In the genomic region with DNA sequence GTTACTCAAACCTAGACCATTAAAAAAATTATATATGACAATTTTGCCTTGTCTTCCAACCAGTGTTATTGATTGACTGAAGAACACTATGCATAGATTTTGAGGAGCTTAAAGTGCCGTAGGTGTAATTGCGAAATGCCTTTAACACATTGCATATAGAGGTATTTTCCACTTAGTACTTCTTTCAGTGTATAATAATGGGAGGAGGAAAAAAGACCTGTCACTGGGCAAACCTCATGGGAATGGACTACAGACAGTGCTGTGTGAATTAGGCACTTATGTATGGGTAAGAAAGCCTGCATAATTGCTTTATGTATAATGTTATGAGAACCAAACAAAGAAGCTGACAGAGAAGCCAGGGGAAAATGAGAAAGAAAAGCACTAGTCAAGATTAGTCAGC, we compare ENCODE assay signal across 26 cellular contexts. TPM values are rescaled to one million over a fixed set of nuclear protein-coding genes. Genes with fewer than 3 reads are reported as not detected.
DNase-seq lines count a peak whose midpoint lies in the region; ATAC-seq and TF ChIP-seq lines count a peak whose summit lies in the region.
"Had no signal": no experiment of that assay in that cellular context is flagged by ENCODE, and none has a peak within 500 bp of the region (broad histone marks: within the 10 kb centered on the region; RNA-seq: fewer than 3 reads in every experiment).

No MANE protein-coding gene starts in this region.

- no peak for TF ChIP-seq RAD21 in Ishikawa (IDR thresholded peaks at IDR 0.05; ENCODE audit: low read depth)

- peaks cover 32% of the 10 kb centered on the region for H3K27me3 Mint-ChIP-seq in T-helper 17 cell

- peak; percentile 26 to 51 for DNase-seq in NCI-H2081 (lab: John Stamatoyannopoulos, UW)
- no peak for DNase-seq in NCI-H2081 treated with DMSO at 0.1 percent for 48 hours (lab: John Stamatoyannopoulos, UW)
- DNase-seq in NCI-H2107 treated with DMSO at 0.1 percent for 48 hours (lab: John Stamatoyannopoulos, UW; ENCODE audit: unreplicated experiment) = peak; percentile 97
- DNase-seq in epithelial cell of esophagus (ENCODE audit: low read depth) = peak; percentile 58
- DNase-seq in hippocampal formation (lab: John Stamatoyannopoulos, UW) = no peak
- DNase-seq in T-helper 17 cell = no peak
- DNase-seq in NCI-H1092 treated with DMSO at 0.1 percent for 48 hours (lab: John Stamatoyannopoulos, UW) = no peak
- DNase-seq: 8988T; activated CD4-positive, alpha-beta T cell treated with anti-CD3 and anti-CD28 coated beads, Interleukin-2, amount 50 U/mL, for 4 hours; activated CD4-positive, CD25-positive, alpha-beta regulatory T cell; activated CD8-positive, alpha-beta memory T cell treated with anti-CD3 and anti-CD28 coated beads, Interleukin-2, amount 10 ng/mL, durations not matched to agents 7 days and 5 days; activated T-cell treated with anti-CD3 and anti-CD28 coated beads, Interleukin-2, amount 50 U/mL, for 72 hours; AML-193; CD4-positive, CD25-positive, alpha-beta regulatory T cell; GM23248; HFFc6; immature natural killer cell; NCI-H1694; NK-92 treated with Interleukin-12 subunit alpha and Interleukin-12 subunit beta, amount 100 ng/mL, for 24 hours; retina; SK-N-SH; stimulated activated naive CD8-positive, alpha-beta T cell treated with anti-CD3 and anti-CD28 coated beads, Interleukin-15, amount 100 ng/mL, for 72 hours had no signal

- TF ChIP-seq EP300 in Ishikawa (IDR thresholded peaks at IDR 0.05; ENCODE audit: borderline replicate concordance) = no peak

- no peak overlapping the region for H3K4me3 Mint-ChIP-seq in T-helper 17 cell
- H3K4me3 Mint-ChIP-seq: activated CD8-positive, alpha-beta memory T cell treated with anti-CD3 and anti-CD28 coated beads, Interleukin-2, amount 10 ng/mL, durations not matched to agents 7 days and 5 days; activated T-cell treated with anti-CD3 and anti-CD28 coated beads, Interleukin-2, amount 50 U/mL, for 72 hours; CD4-positive, CD25-positive, alpha-beta regulatory T cell; immature natural killer cell; nephron; stimulated activated naive CD8-positive, alpha-beta T cell treated with anti-CD3 and anti-CD28 coated beads, Interleukin-15, amount 100 ng/mL, for 72 hours had no signal

- H3K27ac Mint-ChIP-seq in T-helper 17 cell = no peak overlapping the region
- H3K27ac Mint-ChIP-seq: activated CD8-positive, alpha-beta memory T cell treated with anti-CD3 and anti-CD28 coated beads, Interleukin-2, amount 10 ng/mL, durations not matched to agents 7 days and 5 days; activated T-cell treated with anti-CD3 and anti-CD28 coated beads, Interleukin-2, amount 50 U/mL, for 72 hours; immature natural killer cell; nephron; stimulated activated naive CD8-positive, alpha-beta T cell treated with anti-CD3 and anti-CD28 coated beads, Interleukin-15, amount 100 ng/mL, for 72 hours had no signal

- ATAC-seq in T-helper 17 cell = no peak
- ATAC-seq: activated CD8-positive, alpha-beta memory T cell treated with anti-CD3 and anti-CD28 coated beads, Interleukin-2, amount 10 ng/mL, durations not matched to agents 7 days and 5 days; activated T-cell treated with anti-CD3 and anti-CD28 coated beads, Interleukin-2, amount 50 U/mL, for 72 hours; stimulated activated naive CD8-positive, alpha-beta T cell treated with anti-CD3 and anti-CD28 coated beads, Interleukin-15, amount 100 ng/mL, for 72 hours had no signal

- TF ChIP-seq CTCF in epithelial cell of esophagus (IDR thresholded peaks at IDR 0.05; ENCODE audit: insufficient read depth, low read depth, low read length, missing control alignments) = no peak

- H3K9me3 ChIP-seq in T-helper 17 cell (ENCODE audit: control insufficient read depth, low read length, poor library complexity, severe bottlenecking) = peaks cover 2% of the 10 kb centered on the region
- H3K9me3 ChIP-seq: SK-N-SH had no signal

- peaks cover 4% of the 10 kb centered on the region for H3K36me3 Mint-ChIP-seq in T-helper 17 cell (ENCODE audit: low read depth)

- H3K4me3 ChIP-seq in epithelial cell of esophagus (ENCODE audit: low read length) = no peak overlapping the region
- H3K4me3 ChIP-seq: cardiac muscle cell, GM23248, skin epidermis had no signal

- peaks cover 2% of the 10 kb centered on the region for H3K4me1 Mint-ChIP-seq in T-helper 17 cell
- H3K4me1 Mint-ChIP-seq: activated CD8-positive, alpha-beta memory T cell treated with anti-CD3 and anti-CD28 coated beads, Interleukin-2, amount 10 ng/mL, durations not matched to agents 7 days and 5 days; CD4-positive, CD25-positive, alpha-beta regulatory T cell; immature natural killer cell; stimulated activated naive CD8-positive, alpha-beta T cell treated with anti-CD3 and anti-CD28 coated beads, Interleukin-15, amount 100 ng/mL, for 72 hours had no signal

TF ChIP-seq in Ishikawa, 13 proteins besides CTCF, POLR2A, EP300 and RAD21:
- TF ChIP-seq, protein P1, sequence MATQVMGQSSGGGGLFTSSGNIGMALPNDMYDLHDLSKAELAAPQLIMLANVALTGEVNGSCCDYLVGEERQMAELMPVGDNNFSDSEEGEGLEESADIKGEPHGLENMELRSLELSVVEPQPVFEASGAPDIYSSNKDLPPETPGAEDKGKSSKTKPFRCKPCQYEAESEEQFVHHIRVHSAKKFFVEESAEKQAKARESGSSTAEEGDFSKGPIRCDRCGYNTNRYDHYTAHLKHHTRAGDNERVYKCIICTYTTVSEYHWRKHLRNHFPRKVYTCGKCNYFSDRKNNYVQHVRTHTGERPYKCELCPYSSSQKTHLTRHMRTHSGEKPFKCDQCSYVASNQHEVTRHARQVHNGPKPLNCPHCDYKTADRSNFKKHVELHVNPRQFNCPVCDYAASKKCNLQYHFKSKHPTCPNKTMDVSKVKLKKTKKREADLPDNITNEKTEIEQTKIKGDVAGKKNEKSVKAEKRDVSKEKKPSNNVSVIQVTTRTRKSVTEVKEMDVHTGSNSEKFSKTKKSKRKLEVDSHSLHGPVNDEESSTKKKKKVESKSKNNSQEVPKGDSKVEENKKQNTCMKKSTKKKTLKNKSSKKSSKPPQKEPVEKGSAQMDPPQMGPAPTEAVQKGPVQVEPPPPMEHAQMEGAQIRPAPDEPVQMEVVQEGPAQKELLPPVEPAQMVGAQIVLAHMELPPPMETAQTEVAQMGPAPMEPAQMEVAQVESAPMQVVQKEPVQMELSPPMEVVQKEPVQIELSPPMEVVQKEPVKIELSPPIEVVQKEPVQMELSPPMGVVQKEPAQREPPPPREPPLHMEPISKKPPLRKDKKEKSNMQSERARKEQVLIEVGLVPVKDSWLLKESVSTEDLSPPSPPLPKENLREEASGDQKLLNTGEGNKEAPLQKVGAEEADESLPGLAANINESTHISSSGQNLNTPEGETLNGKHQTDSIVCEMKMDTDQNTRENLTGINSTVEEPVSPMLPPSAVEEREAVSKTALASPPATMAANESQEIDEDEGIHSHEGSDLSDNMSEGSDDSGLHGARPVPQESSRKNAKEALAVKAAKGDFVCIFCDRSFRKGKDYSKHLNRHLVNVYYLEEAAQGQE (IDR thresholded peaks at IDR 0.05; ENCODE audit: low read depth) = no peak
- TF ChIP-seq CEBPB (IDR thresholded peaks at IDR 0.05) = peak; percentile 66

RNA-seq across cellular contexts. Expression of gene SCRN1, which starts 12.4 kb away (rescaled TPM):
- 1 to 10 TPM; 5.7 to 6.1 TPM for total RNA-seq in T-helper 17 cell

RNA-seq across cellular contexts. Expression of gene FKBP14, which starts 24.5 kb away (rescaled TPM):
- total RNA-seq in T-helper 17 cell = 1 to 10 TPM; 5.1 to 7.4 TPM

RNA-seq across cellular contexts. Expression of gene PLEKHA8, which starts 26.3 kb away (rescaled TPM):
- total RNA-seq in T-helper 17 cell = 1 to 10 TPM; 5.9 to 7.6 TPM

Comparison
In these comparisons a context has a peak if more than half of its experiments do, and no peak if none do; other contexts are left out.
1. DNase-seq: peak in NCI-H2081 (2 of 2), NCI-H2107 treated with DMSO at 0.1 percent for 48 hours (single experiment) and epithelial cell of esophagus (single experiment); none in NCI-H2081 treated with DMSO at 0.1 percent for 48 hours (single experiment), hippocampal formation (0 of 2), T-helper 17 cell (0 of 3) and NCI-H1092 treated with DMSO at 0.1 percent for 48 hours (single experiment).